8 cellular contexts compared by ENCODE assay signal in the genomic region with DNA sequence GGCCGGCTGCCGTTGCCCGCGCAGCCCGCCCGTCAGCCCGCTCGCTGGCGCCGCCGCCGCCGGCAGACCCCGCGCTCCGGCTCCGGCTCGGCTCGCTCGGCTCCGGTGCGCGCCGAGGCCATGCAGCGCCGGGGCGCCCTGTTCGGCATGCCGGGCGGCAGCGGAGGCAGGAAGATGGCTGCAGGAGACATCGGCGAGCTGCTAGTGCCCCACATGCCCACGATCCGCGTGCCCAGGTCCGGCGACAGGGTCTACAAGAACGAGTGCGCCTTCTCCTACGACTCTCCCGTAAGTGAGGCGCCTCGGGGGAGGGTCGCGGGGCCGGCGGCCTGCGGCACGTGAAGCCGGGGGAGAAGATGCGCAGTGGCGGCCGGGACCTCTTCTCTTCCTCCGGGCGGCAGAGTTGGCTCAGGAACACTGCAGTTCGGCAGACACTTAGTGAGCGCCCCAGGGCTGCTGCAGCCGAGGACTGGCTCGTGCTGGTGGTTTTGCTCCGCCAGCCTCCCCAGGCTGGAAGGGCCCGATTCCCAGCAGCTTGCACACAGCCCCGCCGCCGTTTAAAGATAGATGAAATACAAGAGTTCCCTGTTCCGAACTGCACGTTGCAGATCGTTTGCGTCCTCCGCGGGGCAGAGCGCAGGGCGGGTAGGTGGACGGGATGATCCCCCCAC. TPM values are rescaled to one million over a fixed set of nuclear protein-coding genes. Genes with fewer than 3 reads are reported as not detected.
DNase-seq lines count a peak whose midpoint lies in the region; ATAC-seq and TF ChIP-seq lines count a peak whose summit lies in the region.

No MANE protein-coding gene starts in this region.

- TF ChIP-seq RAD21 in neural cell (conservative IDR thresholded peaks at IDR 0.05): peak; percentile 34

- H3K9me3 ChIP-seq in neural cell (ENCODE audit: low read length) (no peaks in the 10 kb centered on the region), stomach (no peaks in the 10 kb centered on the region)

- peak overlapping the region; percentile 80 for H3K9ac ChIP-seq in neural cell (ENCODE audit: low read length)

- intact Hi-C loops in stomach (cut with DNase I; ENCODE audit: low total_unique reads): no loop called here

- H2AFZ ChIP-seq in neural cell (ENCODE audit: low read depth, low read length): peak overlapping the region; percentile 65

- no peaks in the 10 kb centered on the region for H3K27me3 ChIP-seq in neural cell (ENCODE audit: insufficient read depth, low read depth, low read length)
- H3K27me3 ChIP-seq in stomach: no peaks in the 10 kb centered on the region

- TF ChIP-seq POLR2A in stomach (IDR thresholded peaks at IDR 0.05): no peak

- H3K36me3 ChIP-seq in neural cell (ENCODE audit: insufficient read depth, low read length) (no peaks in the 10 kb centered on the region), stomach (no peaks in the 10 kb centered on the region)

- H3K9me2 ChIP-seq in neural cell (ENCODE audit: insufficient read depth, low read length): no peaks in the 10 kb centered on the region

- TF ChIP-seq EP300 in neural cell (conservative IDR thresholded peaks at IDR 0.05; ENCODE audit: poor library complexity, severe bottlenecking) (no peak), stomach (IDR thresholded peaks at IDR 0.05) (no peak)

- no peak for TF ChIP-seq CTCF in neural cell (IDR thresholded peaks at IDR 0.05; ENCODE audit: poor library complexity, severe bottlenecking)
- no peak for TF ChIP-seq CTCF in stomach (IDR thresholded peaks at IDR 0.05)

- H3K79me2 ChIP-seq in neural cell (replicated peaks; ENCODE audit: insufficient read depth, low read length): peaks cover 13% of the 10 kb centered on the region

- H3K27ac ChIP-seq in neural cell (ENCODE audit: low read length) (peak overlapping the region; percentile 77), stomach (peak overlapping the region; percentile 88 to 94 (median 89))

- H3K4me1 ChIP-seq in stomach: peaks cover 0 to 19% (median 18%) of the 10 kb centered on the region in 4 donors

- peak overlapping the region; percentile 65 for H3K4me2 ChIP-seq in neural cell (ENCODE audit: low read length)

- H4K20me1 ChIP-seq in neural cell (ENCODE audit: insufficient read depth): no peaks in the 10 kb centered on the region

- DNase-seq in EL: peak; percentile 82
- peak; percentile 45 for DNase-seq in Jurkat, Clone E6-1 (ENCODE audit: low read depth, low spot score)
- peak; percentile 90 for DNase-seq in RPMI8226
- DNase-seq in activated effector memory CD4-positive, alpha-beta T cell treated with anti-CD3 and anti-CD28 coated beads, Interleukin-2, amount 50 U/mL, for 16 hours: peak; percentile 86
- DNase-seq in fibroblast of the conjunctiva (ENCODE audit: low read depth): peak; percentile 63
- DNase-seq in stomach: peak; percentile 60

- ATAC-seq in GM21723 (IDR thresholded peaks at IDR 0.05; ENCODE audit: unreplicated experiment): peak; percentile 70

- no peaks in the 10 kb centered on the region for H3F3A ChIP-seq in neural cell (ENCODE audit: insufficient read depth, low read length, poor library complexity, severe bottlenecking)

- 0 to 1% (median 1%) methylated on average over 14 to 74 of the region's 74 CpGs for WGBS in stomach, 5 donors

- H3K4me3 ChIP-seq in Jurkat, Clone E6-1 (ENCODE audit: low read length): peak overlapping the region; percentile 79
- H3K4me3 ChIP-seq in neural cell (ENCODE audit: low read length): peak overlapping the region; percentile 95
- peak overlapping the region; percentile 73 to 85 (median 80) for H3K4me3 ChIP-seq in stomach

TF ChIP-seq in neural cell, 6 proteins besides CTCF, POLR2A, EP300 and RAD21:
- TF ChIP-seq TAF1 (IDR thresholded peaks at IDR 0.05; ENCODE audit: low read depth) (peak; percentile 71), MXI1 (conservative IDR thresholded peaks at IDR 0.05; ENCODE audit: poor library complexity, severe bottlenecking) (peak; percentile 78), POLR2AphosphoS5 (IDR thresholded peaks at IDR 0.05) (peak; percentile 53), EZH2 (IDR thresholded peaks at IDR 0.05; ENCODE audit: borderline replicate concordance, insufficient read depth, low read length, poor library complexity, severe bottlenecking) (no peak)

RNA-seq across cellular contexts. Expression of gene USP13, which starts 0.4 kb away (rescaled TPM):
- polyA plus RNA-seq in Jurkat, Clone E6-1 (2012; ENCODE audit: insufficient read depth, insufficient read length): 19.5 TPM
- 3.5 and 3.8 TPM in 2 replicates for polyA plus RNA-seq in neural cell
- polyA minus RNA-seq in neural cell: 12.4 and 14.5 TPM in 2 replicates
- total RNA-seq in stomach: 10 to 100 TPM in 1 of 5 donors, 1 to 10 TPM in 4; 2.3 to 10.3 (median 5.4) TPM
- 1 to 10 TPM; 1.3 to 2.1 (median 1.5) TPM for polyA plus RNA-seq in stomach

RNA-seq across cellular contexts. Expression of gene NDUFB5, which starts 48.6 kb away (rescaled TPM):
- polyA plus RNA-seq in Jurkat, Clone E6-1 (2012; ENCODE audit: insufficient read depth, insufficient read length): 141 TPM
- polyA plus RNA-seq in neural cell: 272 and 275 TPM in 2 replicates
- polyA minus RNA-seq in neural cell: 87.2 and 92.3 TPM in 2 replicates
- total RNA-seq in stomach: 100 to 1,000 TPM in 1 of 5 donors, 10 to 100 TPM in 4; 13.3 to 142 (median 85.7) TPM
- polyA plus RNA-seq in stomach: 100 to 1,000 TPM in 2 of 3 donors, 10 to 100 TPM in 1; 89.1 to 104 (median 103) TPM

RNA-seq across cellular contexts. Expression of gene MRPL47, which starts 48.8 kb away (rescaled TPM):
- polyA plus RNA-seq in Jurkat, Clone E6-1 (2012; ENCODE audit: insufficient read depth, insufficient read length): 123 TPM
- polyA plus RNA-seq in neural cell (80.6 and 91.1 TPM in 2 replicates), stomach (10 to 100 TPM; 46.4 to 50.6 (median 49.6) TPM)
- 45.8 and 47.1 TPM in 2 replicates for polyA minus RNA-seq in neural cell
- 10 to 100 TPM in 4 of 5 donors, 1 to 10 TPM in 1; 5.8 to 36.2 (median 27.0) TPM for total RNA-seq in stomach

Comparison
In these comparisons a context has a peak if more than half of its experiments do, and no peak if none do; other contexts are left out.
1. Peak in every context shown above with its lines: DNase-seq, ATAC-seq, H3K4me3 ChIP-seq and H3K27ac ChIP-seq.